ENCODE assay signal across 9 cellular contexts in genomic region chr3:184186902-184187207, GRCh38. TPM values are rescaled to one million over a fixed set of nuclear protein-coding genes. Genes with fewer than 3 reads are reported as not detected.
A peak's percentile ranks its signal among the peaks of the same experiment; 100 is the strongest.
DNase-seq lines count a peak whose midpoint lies in the region; ATAC-seq lines count a peak whose summit lies in the region.
"Had no signal": no experiment of that assay in that cellular context is flagged by ENCODE, and none has a peak within 500 bp of the region (broad histone marks: within the 10 kb centered on the region; RNA-seq: fewer than 3 reads in every experiment).

No MANE protein-coding gene starts in this region.

- no peaks in the 10 kb centered on the region for H3K9me3 Mint-ChIP-seq in T-helper 1 cell treated with Interleukin-12 subunit alpha and Interleukin-12 subunit beta and Interleukin-4 antibody, amounts not matched to agents 30 μg/mL and 1 μg/mL, for 36 hours
- no peaks in the 10 kb centered on the region for H3K9me3 Mint-ChIP-seq in activated T-helper 2 cell treated with anti-CD3 and anti-CD28 coated beads, Interferon-gamma antibody, Interleukin-2, Interleukin-4, amounts not matched to agents 10 μg/mL and 5 μg/mL and 100 μg/mL, durations not matched to agents 14 hours and 24 hours and 36 hours
- no peaks in the 10 kb centered on the region for H3K9me3 Mint-ChIP-seq in immature natural killer cell

- peaks cover 25% of the 10 kb centered on the region for H3K4me1 ChIP-seq in stomach smooth muscle (ENCODE audit: control insufficient read depth, insufficient read depth, low read length)

- no peaks in the 10 kb centered on the region for H3K27me3 Mint-ChIP-seq in T-helper 1 cell treated with Interleukin-12 subunit alpha and Interleukin-12 subunit beta and Interleukin-4 antibody, amounts not matched to agents 30 μg/mL and 1 μg/mL, for 36 hours (ENCODE audit: low read depth)
- no peaks in the 10 kb centered on the region for H3K27me3 Mint-ChIP-seq in activated T-helper 2 cell treated with anti-CD3 and anti-CD28 coated beads, Interferon-gamma antibody, Interleukin-2, Interleukin-4, amounts not matched to agents 10 μg/mL and 5 μg/mL and 100 μg/mL, durations not matched to agents 14 hours and 24 hours and 36 hours (ENCODE audit: low read depth)
- peaks cover 5 to 10% (median 8%) of the 10 kb centered on the region in 3 donors for H3K27me3 Mint-ChIP-seq in immature natural killer cell (ENCODE audit: low read depth in 3 of 3)

- peak overlapping the region; percentile 95 for H3K27ac Mint-ChIP-seq in T-helper 1 cell treated with Interleukin-12 subunit alpha and Interleukin-12 subunit beta and Interleukin-4 antibody, amounts not matched to agents 30 μg/mL and 1 μg/mL, for 36 hours
- H3K27ac Mint-ChIP-seq in activated T-helper 2 cell treated with anti-CD3 and anti-CD28 coated beads, Interferon-gamma antibody, Interleukin-2, Interleukin-4, amounts not matched to agents 10 μg/mL and 5 μg/mL and 100 μg/mL, durations not matched to agents 14 hours and 24 hours and 36 hours = peak overlapping the region; percentile 1
- H3K27ac Mint-ChIP-seq in immature natural killer cell = peak overlapping the region; percentile 47 to 99 (median 93)

- ATAC-seq in HG03039 (IDR thresholded peaks at IDR 0.05; ENCODE audit: unreplicated experiment) = no peak

- H3K4me3 Mint-ChIP-seq in T-helper 1 cell treated with Interleukin-12 subunit alpha and Interleukin-12 subunit beta and Interleukin-4 antibody, amounts not matched to agents 30 μg/mL and 1 μg/mL, for 36 hours = peak overlapping the region; percentile 99
- peak overlapping the region; percentile 94 for H3K4me3 Mint-ChIP-seq in activated T-helper 2 cell treated with anti-CD3 and anti-CD28 coated beads, Interferon-gamma antibody, Interleukin-2, Interleukin-4, amounts not matched to agents 10 μg/mL and 5 μg/mL and 100 μg/mL, durations not matched to agents 14 hours and 24 hours and 36 hours (ENCODE audit: low read depth)
- peak overlapping the region; percentile 96 to 99 (median 97) for H3K4me3 Mint-ChIP-seq in immature natural killer cell

- intact Hi-C loops in activated T-helper 2 cell treated with anti-CD3 and anti-CD28 coated beads, Interferon-gamma antibody, Interleukin-2, Interleukin-4, amounts not matched to agents 10 μg/mL and 5 μg/mL and 100 μg/mL, durations not matched to agents 14 hours and 24 hours and 36 hours (cut with micrococcal nuclease) = loop anchor here (1.0 kb wide), 5 partner anchors 13 to 112 kb away; partner anchors contain the start of genes AP2M1, DVL3, EEF1AKMT4 and EIF2B5

- H3K36me3 ChIP-seq in stomach smooth muscle (ENCODE audit: control insufficient read depth in 2 of 2, insufficient read depth in 2 of 2, low read length in 2 of 2) = peaks cover 50 to 54% of the 10 kb centered on the region in 2 donors

- in situ Hi-C loops in G401 (cut with HindIII; ENCODE audit: low sequenced_read_pairs) = no loop called here

- H3K27me3 ChIP-seq in stomach smooth muscle (ENCODE audit: control insufficient read depth in 1 of 2, insufficient read depth in 2 of 2, low read length in 2 of 2) = no peaks in the 10 kb centered on the region

- peak overlapping the region; percentile 94 to 100 for H3K4me3 ChIP-seq in stomach smooth muscle (ENCODE audit: low read length in 2 of 2)

- peaks cover 45% of the 10 kb centered on the region for H3K36me3 Mint-ChIP-seq in T-helper 1 cell treated with Interleukin-12 subunit alpha and Interleukin-12 subunit beta and Interleukin-4 antibody, amounts not matched to agents 30 μg/mL and 1 μg/mL, for 36 hours (ENCODE audit: low read depth)
- H3K36me3 Mint-ChIP-seq in activated T-helper 2 cell treated with anti-CD3 and anti-CD28 coated beads, Interferon-gamma antibody, Interleukin-2, Interleukin-4, amounts not matched to agents 10 μg/mL and 5 μg/mL and 100 μg/mL, durations not matched to agents 14 hours and 24 hours and 36 hours (ENCODE audit: low read depth) = peaks cover 66% of the 10 kb centered on the region
- H3K36me3 Mint-ChIP-seq in immature natural killer cell = peaks cover 10 to 39% (median 13%) of the 10 kb centered on the region in 3 donors

- no peak for DNase-seq in T-helper 1 cell
- no peak for DNase-seq in activated T-helper 2 cell treated with anti-CD3 and anti-CD28 coated beads, Interferon-gamma antibody, Interleukin-2, Interleukin-4, amounts not matched to agents 10 μg/mL and 5 μg/mL and 100 μg/mL, durations not matched to agents 14 hours and 24 hours and 36 hours (ENCODE audit: low spot score)
- DNase-seq in immature natural killer cell = no peak
- DNase-seq in G401 (ENCODE audit: low spot score) = no peak
- no peak for DNase-seq in NCI-H1048 (lab: John Stamatoyannopoulos, UW)

- H3K9ac ChIP-seq in stomach smooth muscle (ENCODE audit: low read length in 2 of 2) = peak overlapping the region; percentile 91 to 95

- peak overlapping the region; percentile 74 for H3K27ac ChIP-seq in stomach smooth muscle (ENCODE audit: low read length)

- H3K9me3 ChIP-seq in stomach smooth muscle (ENCODE audit: control insufficient read depth in 2 of 2, low read length in 2 of 2) = no peaks in the 10 kb centered on the region

- H3K4me1 Mint-ChIP-seq in T-helper 1 cell treated with Interleukin-12 subunit alpha and Interleukin-12 subunit beta and Interleukin-4 antibody, amounts not matched to agents 30 μg/mL and 1 μg/mL, for 36 hours (ENCODE audit: low read depth) = peaks cover 33% of the 10 kb centered on the region
- peaks cover 18% of the 10 kb centered on the region for H3K4me1 Mint-ChIP-seq in activated T-helper 2 cell treated with anti-CD3 and anti-CD28 coated beads, Interferon-gamma antibody, Interleukin-2, Interleukin-4, amounts not matched to agents 10 μg/mL and 5 μg/mL and 100 μg/mL, durations not matched to agents 14 hours and 24 hours and 36 hours (ENCODE audit: low read depth)
- H3K4me1 Mint-ChIP-seq in immature natural killer cell = peaks cover 37 to 48% of the 10 kb centered on the region in 2 donors

RNA-seq across cellular contexts. Expression of gene ABCF3, which starts 0.9 kb away (rescaled TPM):
- total RNA-seq in activated T-helper 2 cell treated with anti-CD3 and anti-CD28 coated beads, Interferon-gamma antibody, Interleukin-2, Interleukin-4, amounts not matched to agents 10 μg/mL and 5 μg/mL and 100 μg/mL, durations not matched to agents 14 hours and 24 hours and 36 hours = 68.2 and 73.4 TPM in 2 replicates
- 10 to 100 TPM; 19.1 to 47.1 (median 28.9) TPM for polyA plus RNA-seq in immature natural killer cell
- total RNA-seq in G401 (2014; rRNA removed; shearing (Covaris generic)) = 47.0 and 63.5 TPM in 2 replicates

RNA-seq across cellular contexts. Expression of gene AP2M1, which starts 12.2 kb away (rescaled TPM):
- total RNA-seq in activated T-helper 2 cell treated with anti-CD3 and anti-CD28 coated beads, Interferon-gamma antibody, Interleukin-2, Interleukin-4, amounts not matched to agents 10 μg/mL and 5 μg/mL and 100 μg/mL, durations not matched to agents 14 hours and 24 hours and 36 hours = 234 and 240 TPM in 2 replicates
- 100 to 1,000 TPM; 270 to 364 (median 329) TPM for polyA plus RNA-seq in immature natural killer cell
- 330 and 352 TPM in 2 replicates for total RNA-seq in G401 (2014; rRNA removed; shearing (Covaris generic))

RNA-seq across cellular contexts. Expression of gene DVL3, which starts 31.7 kb away (rescaled TPM):
- 53.8 and 56.1 TPM in 2 replicates for total RNA-seq in activated T-helper 2 cell treated with anti-CD3 and anti-CD28 coated beads, Interferon-gamma antibody, Interleukin-2, Interleukin-4, amounts not matched to agents 10 μg/mL and 5 μg/mL and 100 μg/mL, durations not matched to agents 14 hours and 24 hours and 36 hours
- 10 to 100 TPM; 12.7 to 13.4 (median 13.2) TPM for polyA plus RNA-seq in immature natural killer cell
- 41.6 and 47.0 TPM in 2 replicates for total RNA-seq in G401 (2014; rRNA removed; shearing (Covaris generic))

RNA-seq across cellular contexts. Expression of gene VWA5B2, which starts 42.5 kb away (rescaled TPM):
- 0.11 TPM in 1 of 2 replicates, not detected in the other for total RNA-seq in activated T-helper 2 cell treated with anti-CD3 and anti-CD28 coated beads, Interferon-gamma antibody, Interleukin-2, Interleukin-4, amounts not matched to agents 10 μg/mL and 5 μg/mL and 100 μg/mL, durations not matched to agents 14 hours and 24 hours and 36 hours
- polyA plus RNA-seq in immature natural killer cell = not detected
- 0.20 and 0.43 TPM in 2 replicates for total RNA-seq in G401 (2014; rRNA removed; shearing (Covaris generic))
- total RNA-seq: M059J had no signal

RNA-seq across cellular contexts. Expression of gene EIF2B5, which starts 51.7 kb away (rescaled TPM):
- 70.2 and 75.0 TPM in 2 replicates for total RNA-seq in activated T-helper 2 cell treated with anti-CD3 and anti-CD28 coated beads, Interferon-gamma antibody, Interleukin-2, Interleukin-4, amounts not matched to agents 10 μg/mL and 5 μg/mL and 100 μg/mL, durations not matched to agents 14 hours and 24 hours and 36 hours
- polyA plus RNA-seq in immature natural killer cell = 10 to 100 TPM; 34.6 to 51.5 (median 50.2) TPM
- total RNA-seq in G401 (2014; rRNA removed; shearing (Covaris generic)) = 64.3 and 64.9 TPM in 2 replicates

Comparison
In these comparisons a context has a peak if more than half of its experiments do, and no peak if none do; other contexts are left out.
1. H3K27ac Mint-ChIP-seq: peak in every context shown above with its lines; median percentile 95 in T-helper 1 cell treated with Interleukin-12 subunit alpha and Interleukin-12 subunit beta and Interleukin-4 antibody, amounts not matched to agents 30 μg/mL and 1 μg/mL, for 36 hours; 93 in immature natural killer cell; 1 in activated T-helper 2 cell treated with anti-CD3 and anti-CD28 coated beads, Interferon-gamma antibody, Interleukin-2, Interleukin-4, amounts not matched to agents 10 μg/mL and 5 μg/mL and 100 μg/mL, durations not matched to agents 14 hours and 24 hours and 36 hours.